1 cellular context compared by ENCODE assay signal in the genomic region with DNA sequence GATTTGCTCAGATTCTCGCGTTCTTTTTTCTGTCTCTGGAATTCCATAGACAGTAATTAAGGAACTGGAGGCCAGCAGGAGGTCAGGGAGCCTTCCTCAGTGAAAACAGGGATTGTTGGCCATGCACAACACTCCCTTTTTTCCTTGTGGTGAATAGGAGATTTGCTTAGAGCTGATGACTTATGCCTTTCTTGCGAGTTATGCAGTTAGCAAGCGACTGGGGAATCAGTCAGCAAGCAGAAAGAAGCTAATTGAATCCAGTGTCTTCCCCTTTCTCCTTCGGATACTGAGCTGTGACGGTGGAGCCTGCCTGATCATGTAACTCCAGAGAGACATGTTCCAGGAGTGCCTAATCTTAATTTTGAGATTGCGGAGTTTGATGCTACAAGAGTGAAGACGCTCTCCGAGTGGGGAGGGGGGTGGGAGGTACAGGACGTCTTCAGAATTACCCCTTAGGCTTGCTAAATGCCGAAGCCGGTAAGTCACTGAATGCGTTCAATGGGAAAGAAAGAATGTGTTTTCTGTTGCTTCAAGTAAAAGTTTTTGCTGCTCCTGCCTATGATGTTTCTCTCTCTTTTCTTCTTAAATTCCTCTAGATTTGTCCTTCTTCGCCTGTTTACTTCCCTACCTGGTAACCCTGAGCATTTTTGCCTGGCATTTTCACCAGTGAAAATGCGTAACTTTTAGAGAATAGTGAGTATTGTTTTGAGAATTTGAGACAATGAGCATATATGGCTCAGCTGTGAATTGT.
TF ChIP-seq lines count a peak whose summit lies in the region.

No MANE protein-coding gene starts in this region.

TF ChIP-seq in WTC11, 78 proteins besides CTCF, POLR2A, EP300 and RAD21 (continued from another document):
- TF ChIP-seq, protein P1, sequence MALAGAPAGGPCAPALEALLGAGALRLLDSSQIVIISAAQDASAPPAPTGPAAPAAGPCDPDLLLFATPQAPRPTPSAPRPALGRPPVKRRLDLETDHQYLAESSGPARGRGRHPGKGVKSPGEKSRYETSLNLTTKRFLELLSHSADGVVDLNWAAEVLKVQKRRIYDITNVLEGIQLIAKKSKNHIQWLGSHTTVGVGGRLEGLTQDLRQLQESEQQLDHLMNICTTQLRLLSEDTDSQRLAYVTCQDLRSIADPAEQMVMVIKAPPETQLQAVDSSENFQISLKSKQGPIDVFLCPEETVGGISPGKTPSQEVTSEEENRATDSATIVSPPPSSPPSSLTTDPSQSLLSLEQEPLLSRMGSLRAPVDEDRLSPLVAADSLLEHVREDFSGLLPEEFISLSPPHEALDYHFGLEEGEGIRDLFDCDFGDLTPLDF (CRISPR knock-in tag; IDR thresholded peaks at IDR 0.05), result no peak
- TF ChIP-seq ETV6 (CRISPR knock-in tag; IDR thresholded peaks at IDR 0.05) (no peak), TP53 (CRISPR knock-in tag; IDR thresholded peaks at IDR 0.05) (no peak), JUN (CRISPR knock-in tag; IDR thresholded peaks at IDR 0.05) (no peak), OVOL2 (CRISPR knock-in tag; IDR thresholded peaks at IDR 0.05; ENCODE audit: borderline replicate concordance) (no peak), ZNF423 (CRISPR knock-in tag; IDR thresholded peaks at IDR 0.05) (no peak), ZNF138 (CRISPR knock-in tag; conservative IDR thresholded peaks at IDR 0.05) (no peak), RORB (CRISPR knock-in tag; IDR thresholded peaks at IDR 0.05) (no peak), GABPB1 (CRISPR knock-in tag; IDR thresholded peaks at IDR 0.05) (no peak), ZNF232 (CRISPR knock-in tag; IDR thresholded peaks at IDR 0.05) (no peak), IRF2 (CRISPR knock-in tag; IDR thresholded peaks at IDR 0.05; ENCODE audit: borderline replicate concordance, low read depth) (no peak), TCF7 (CRISPR knock-in tag; IDR thresholded peaks at IDR 0.05; ENCODE audit: low read depth) (no peak), PRRX2 (CRISPR knock-in tag; IDR thresholded peaks at IDR 0.05) (no peak)
- TF ChIP-seq, protein P2, sequence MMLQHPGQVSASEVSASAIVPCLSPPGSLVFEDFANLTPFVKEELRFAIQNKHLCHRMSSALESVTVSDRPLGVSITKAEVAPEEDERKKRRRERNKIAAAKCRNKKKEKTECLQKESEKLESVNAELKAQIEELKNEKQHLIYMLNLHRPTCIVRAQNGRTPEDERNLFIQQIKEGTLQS (CRISPR knock-in tag; conservative IDR thresholded peaks at IDR 0.05), result no peak
- TF ChIP-seq, protein P3, sequence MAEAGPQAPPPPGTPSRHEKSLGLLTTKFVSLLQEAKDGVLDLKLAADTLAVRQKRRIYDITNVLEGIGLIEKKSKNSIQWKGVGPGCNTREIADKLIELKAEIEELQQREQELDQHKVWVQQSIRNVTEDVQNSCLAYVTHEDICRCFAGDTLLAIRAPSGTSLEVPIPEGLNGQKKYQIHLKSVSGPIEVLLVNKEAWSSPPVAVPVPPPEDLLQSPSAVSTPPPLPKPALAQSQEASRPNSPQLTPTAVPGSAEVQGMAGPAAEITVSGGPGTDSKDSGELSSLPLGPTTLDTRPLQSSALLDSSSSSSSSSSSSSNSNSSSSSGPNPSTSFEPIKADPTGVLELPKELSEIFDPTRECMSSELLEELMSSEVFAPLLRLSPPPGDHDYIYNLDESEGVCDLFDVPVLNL (CRISPR knock-in tag; IDR thresholded peaks at IDR 0.05; ENCODE audit: borderline replicate concordance, low read depth), result no peak
- TF ChIP-seq, protein P4, sequence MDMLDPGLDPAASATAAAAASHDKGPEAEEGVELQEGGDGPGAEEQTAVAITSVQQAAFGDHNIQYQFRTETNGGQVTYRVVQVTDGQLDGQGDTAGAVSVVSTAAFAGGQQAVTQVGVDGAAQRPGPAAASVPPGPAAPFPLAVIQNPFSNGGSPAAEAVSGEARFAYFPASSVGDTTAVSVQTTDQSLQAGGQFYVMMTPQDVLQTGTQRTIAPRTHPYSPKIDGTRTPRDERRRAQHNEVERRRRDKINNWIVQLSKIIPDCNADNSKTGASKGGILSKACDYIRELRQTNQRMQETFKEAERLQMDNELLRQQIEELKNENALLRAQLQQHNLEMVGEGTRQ (CRISPR knock-in tag; IDR thresholded peaks at IDR 0.05), result no peak
